21 cellular contexts compared by ENCODE assay signal in the genomic region with DNA sequence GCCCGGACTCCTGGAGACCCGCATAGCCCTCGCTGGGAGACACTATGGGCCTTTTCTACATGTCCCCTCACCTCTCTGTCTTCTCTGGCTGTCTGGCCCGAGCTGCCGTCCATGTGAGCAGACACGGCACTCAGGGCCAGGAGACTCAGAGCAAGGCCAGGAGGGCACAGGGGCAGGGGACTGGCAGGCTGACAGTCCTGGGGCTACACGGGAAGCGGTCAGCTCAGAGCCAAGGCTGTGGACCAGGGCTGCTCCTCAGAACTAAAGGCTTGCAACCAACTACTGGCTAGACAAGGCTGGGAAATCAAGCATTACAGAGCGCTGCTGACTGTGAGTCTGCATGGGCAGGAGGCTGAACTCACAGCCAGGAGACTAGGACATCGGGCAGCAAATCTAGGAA. TPM values are rescaled to one million over a fixed set of nuclear protein-coding genes. Genes with fewer than 3 reads are reported as not detected.
DNase-seq lines count a peak whose midpoint lies in the region; TF ChIP-seq lines count a peak whose summit lies in the region.
"Had no signal": no experiment of that assay in that cellular context is flagged by ENCODE, and none has a peak within 500 bp of the region (broad histone marks: within the 10 kb centered on the region; RNA-seq: fewer than 3 reads in every experiment).

No MANE protein-coding gene starts in this region.

- H4K5ac ChIP-seq in H9 (ENCODE audit: insufficient read length, low read depth, low read length), result no peak overlapping the region

- no peaks in the 10 kb centered on the region for H3K79me1 ChIP-seq in H9 (ENCODE audit: insufficient read depth, low read depth, low read length, poor library complexity, severe bottlenecking)

- H2AFZ ChIP-seq in H9 (ENCODE audit: low read length), result no peak overlapping the region

- no peaks in the 10 kb centered on the region for H3K23me2 ChIP-seq in H9 (ENCODE audit: insufficient read length, low read depth, low read length, poor library complexity, severe bottlenecking)

- no peak for TF ChIP-seq CTCF in H9 (conservative IDR thresholded peaks at IDR 0.05)
- no peak for TF ChIP-seq CTCF in endodermal cell (conservative IDR thresholded peaks at IDR 0.05)
- no peak for TF ChIP-seq CTCF in nephron (IDR thresholded peaks at IDR 0.05; ENCODE audit: unreplicated experiment in 3 of 3)
- no peak for TF ChIP-seq CTCF in sigmoid colon (IDR thresholded peaks at IDR 0.05)

- H4K20me1 ChIP-seq in H9 (ENCODE audit: control insufficient read depth, insufficient read depth, insufficient read length), result no peaks in the 10 kb centered on the region

- 0 out of 2 replicates have a peak overlapping the region, but pooled peaks have one; percentile 29 for H3K14ac ChIP-seq in H9 (ENCODE audit: insufficient read depth, low read length)

- TF ChIP-seq POLR2A in sigmoid colon (IDR thresholded peaks at IDR 0.05), result no peak

- H3K18ac ChIP-seq in H9 (ENCODE audit: insufficient read length, low read depth, low read length), result no peak overlapping the region

- H3K27ac Mint-ChIP-seq in H9 (no peak overlapping the region), endodermal cell (no peak overlapping the region), nephron (peak overlapping the region; percentile 38 to 74 (median 56))
- H3K27ac Mint-ChIP-seq: CD8-positive, alpha-beta memory T cell had no signal

- no peak overlapping the region for H3K27ac ChIP-seq in H9 (ENCODE audit: insufficient read length, low read depth, low read length)
- H3K27ac ChIP-seq in endodermal cell (ENCODE audit: low read depth, low read length), result peak overlapping the region; percentile 38
- H3K27ac ChIP-seq in sigmoid colon, result no peak overlapping the region
- H3K27ac ChIP-seq in effector memory CD4-positive, alpha-beta T cell (ENCODE audit: insufficient read depth, low read length, poor library complexity, severe bottlenecking), result no peak overlapping the region
- H3K27ac ChIP-seq: C4-2B, Peyer's patch had no signal

- H3K56ac ChIP-seq in H9 (ENCODE audit: insufficient read length, low read depth, low read length), result no peak overlapping the region

- H3K27me3 ChIP-seq in H9 (ENCODE audit: insufficient read depth, low read length) (no peaks in the 10 kb centered on the region), endodermal cell (ENCODE audit: control insufficient read depth, insufficient read depth, low read length, poor library complexity, severe bottlenecking) (peaks cover 1% of the 10 kb centered on the region), sigmoid colon (no peaks in the 10 kb centered on the region)
- no peaks in the 10 kb centered on the region for H3K27me3 ChIP-seq in effector memory CD4-positive, alpha-beta T cell (replicated peaks; ENCODE audit: control insufficient read depth, insufficient read depth, low read length, poor library complexity, severe bottlenecking)
- H3K27me3 ChIP-seq: MG63, Peyer's patch had no signal

- no peaks in the 10 kb centered on the region; a peak in 1 of 5 replicates for H3K9me3 Mint-ChIP-seq in H9
- H3K9me3 Mint-ChIP-seq in endodermal cell, result no peaks in the 10 kb centered on the region
- H3K9me3 Mint-ChIP-seq in nephron, result no peaks in the 10 kb centered on the region

- intact Hi-C loops in sigmoid colon (cut with DNase I), result loop anchor here (10.0 kb wide), 1 partner anchor 296 kb away; no protein-coding TSS in a partner anchor

- WGBS in H9 (ENCODE audit: extremely low coverage, insufficient read length, low lambda C conversion rate), result no CpG with 5 or more reads among the region's 10 CpGs
- 88 to 91% methylated on average over 9 to 10 of the region's 10 CpGs for WGBS in endodermal cell (ENCODE audit: insufficient coverage in 1 of 2, insufficient read length in 1 of 2), 2 experiments
- WGBS in sigmoid colon, 2 donors, result 86 to 91% methylated on average over 10 of the region's 10 CpGs

- H3K9me3 ChIP-seq in H9 (ENCODE audit: control insufficient read depth, low read depth, low read length), result no peaks in the 10 kb centered on the region
- H3K9me3 ChIP-seq in endodermal cell (ENCODE audit: control insufficient read depth, low read length), result no peaks in the 10 kb centered on the region
- no peaks in the 10 kb centered on the region for H3K9me3 ChIP-seq in sigmoid colon
- H3K9me3 ChIP-seq in effector memory CD4-positive, alpha-beta T cell (ENCODE audit: control insufficient read depth, low read length), result no peaks in the 10 kb centered on the region
- H3K9me3 ChIP-seq: MG63, Peyer's patch had no signal

- no peak for TF ChIP-seq EP300 in sigmoid colon (IDR thresholded peaks at IDR 0.05)

- H3K4me3 ChIP-seq in endodermal cell (ENCODE audit: low read length) (no peak overlapping the region), sigmoid colon (no peak overlapping the region)
- no peak overlapping the region for H3K4me3 ChIP-seq in effector memory CD4-positive, alpha-beta T cell (ENCODE audit: insufficient read depth, low read depth, low read length, poor library complexity, severe bottlenecking)
- H3K4me3 ChIP-seq: MG63, Peyer's patch had no signal

- CTCF ChIA-PET in HEK293T (lab: Yijun Ruan, JAX), result interaction anchor here (0.6 kb wide), 1 partner anchor 15 kb away, joined by 3 read pairs; no protein-coding TSS in a partner anchor

- no peak overlapping the region; the same call in 1 of the 2 replicates for H2BK15ac ChIP-seq in H9 (ENCODE audit: low read depth, low read length)

- H3K36me3 ChIP-seq in endodermal cell (ENCODE audit: control insufficient read depth, insufficient read depth, low read length) (no peaks in the 10 kb centered on the region), sigmoid colon (no peaks in the 10 kb centered on the region)
- no peaks in the 10 kb centered on the region for H3K36me3 ChIP-seq in effector memory CD4-positive, alpha-beta T cell (ENCODE audit: control insufficient read depth, insufficient read depth, low read length)
- H3K36me3 ChIP-seq: MG63, Peyer's patch had no signal

- no peaks in the 10 kb centered on the region; the same call in 1 of the 2 replicates for H3K27me3 Mint-ChIP-seq in H9 (ENCODE audit: low read depth)
- H3K27me3 Mint-ChIP-seq in endodermal cell (ENCODE audit: insufficient read depth), result no peaks in the 10 kb centered on the region
- peaks cover 5% of the 10 kb centered on the region for H3K27me3 Mint-ChIP-seq in nephron (ENCODE audit: low read depth)

- H3K9ac ChIP-seq in H9 (ENCODE audit: extremely low read depth, insufficient read length, low read length), result no peak overlapping the region
- no peak overlapping the region for H3K9ac ChIP-seq in endodermal cell (ENCODE audit: extremely low read depth, low read length, poor library complexity, severe bottlenecking)

- no peak overlapping the region for H3K23ac ChIP-seq in H9 (ENCODE audit: insufficient read length, low read depth, low read length)

- peaks cover 9 to 24% of the 10 kb centered on the region in 2 experiments for H3K4me1 Mint-ChIP-seq in H9
- H3K4me1 Mint-ChIP-seq in endodermal cell, result peaks cover 4% of the 10 kb centered on the region
- H3K4me1 Mint-ChIP-seq in nephron, result peaks cover 68% of the 10 kb centered on the region
- H3K4me1 Mint-ChIP-seq: CD8-positive, alpha-beta memory T cell had no signal

- DNase-seq in H9 (no peak), endodermal cell (no peak), sigmoid colon (peak; percentile 55), HEK293T (ENCODE audit: extremely low spot score) (no peak), NCI-H146 treated with DMSO at 0.1 percent for 48 hours (lab: John Stamatoyannopoulos, UW; ENCODE audit: unreplicated experiment) (no peak)
- no peak for DNase-seq in effector memory CD4-positive, alpha-beta T cell
- DNase-seq: Calu3; CD8-positive, alpha-beta memory T cell; DMS153; GDM1; Kasumi-1; MG63; NCI-H1092; NCI-H1436; NCI-H2029; NCI-H2171; NCI-H524 treated with DMSO at 0.1 percent for 48 hours; NCI-H82; Peyer's patch had no signal

- H3K4me3 Mint-ChIP-seq in H9 (no peak overlapping the region), endodermal cell (no peak overlapping the region), nephron (no peak overlapping the region)
- H3K4me3 Mint-ChIP-seq: CD8-positive, alpha-beta memory T cell had no signal

- H3K36me3 Mint-ChIP-seq in H9 (ENCODE audit: insufficient read depth in 1 of 3, low read depth in 3 of 3), result no peaks in the 10 kb centered on the region
- no peaks in the 10 kb centered on the region for H3K36me3 Mint-ChIP-seq in endodermal cell (ENCODE audit: low read depth)
- H3K36me3 Mint-ChIP-seq in nephron (ENCODE audit: low read depth), result no peaks in the 10 kb centered on the region
- H3K36me3 Mint-ChIP-seq: CD8-positive, alpha-beta memory T cell had no signal

- no peak overlapping the region for H4K8ac ChIP-seq in H9 (replicated peaks; ENCODE audit: insufficient read length, low read depth, low read length)

- no peak overlapping the region for H3K4me2 ChIP-seq in H9 (ENCODE audit: insufficient read depth, insufficient read length, low read length)

- H3T11ph ChIP-seq in H9 (ENCODE audit: low read length), result no peak overlapping the region

- no peak overlapping the region for H3K4ac ChIP-seq in H9 (ENCODE audit: low read depth, low read length)

- no peak overlapping the region for H2AK5ac ChIP-seq in H9 (ENCODE audit: insufficient read length, low read length)

- no peak overlapping the region for H2BK20ac ChIP-seq in H9 (ENCODE audit: low read depth, low read length, poor library complexity, severe bottlenecking)

- no peaks in the 10 kb centered on the region for H3K79me2 ChIP-seq in H9 (ENCODE audit: insufficient read depth, low read length)

- POLR2A ChIA-PET in HEK293T (lab: Yijun Ruan, JAX), result no interaction called here

- H2BK120ac ChIP-seq in H9 (ENCODE audit: low read depth, low read length, poor library complexity, severe bottlenecking), result no peak overlapping the region

- no peak overlapping the region for H2BK5ac ChIP-seq in H9 (ENCODE audit: insufficient read length, low read length)

- H4K91ac ChIP-seq in H9 (ENCODE audit: insufficient read length, low read depth, low read length), result no peak overlapping the region

- H3K4me1 ChIP-seq in H9 (ENCODE audit: insufficient read depth, low read length), result no peaks in the 10 kb centered on the region
- no peaks in the 10 kb centered on the region for H3K4me1 ChIP-seq in endodermal cell (ENCODE audit: control insufficient read depth, insufficient read depth, low read length)
- H3K4me1 ChIP-seq in sigmoid colon, result peaks cover 0 to 60% (median 53%) of the 10 kb centered on the region in 4 donors
- no peaks in the 10 kb centered on the region for H3K4me1 ChIP-seq in effector memory CD4-positive, alpha-beta T cell (ENCODE audit: control insufficient read depth, insufficient read depth, low read length, poor library complexity, severe bottlenecking)

- no peak overlapping the region for H2BK12ac ChIP-seq in H9 (ENCODE audit: insufficient read length, low read depth, low read length)

RNA-seq across cellular contexts. Expression of gene CDON, which starts 56.1 kb away (rescaled TPM):
- 16.0 and 17.2 TPM in 2 replicates for total RNA-seq in H9 (2021)
- 10 to 100 TPM; 19.2 to 24.5 TPM for total RNA-seq in endodermal cell
- polyA plus RNA-seq in endodermal cell (2013, experiment 1 of 2), result 88.2 TPM
- 73.3 TPM for polyA plus RNA-seq in endodermal cell (2013, experiment 2 of 2)
- total RNA-seq in sigmoid colon, result 10 to 100 TPM; 48.9 to 88.1 (median 66.3) TPM
- 1 to 10 TPM in 1 of 3 donors, under 1 TPM in 2; under 0.01 to 3.4 (median 0.60) TPM for polyA plus RNA-seq in sigmoid colon
- polyA plus RNA-seq: CD8-positive, alpha-beta memory T cell had no signal

Comparison
In these comparisons a context has a peak if more than half of its experiments do, and no peak if none do; other contexts are left out.
1. H3K27ac Mint-ChIP-seq: peak in nephron (3 of 3); none in H9 (0 of 3) and endodermal cell (single experiment).